Comparison of ENCODE assay signal across 22 cellular contexts in the genomic region with DNA sequence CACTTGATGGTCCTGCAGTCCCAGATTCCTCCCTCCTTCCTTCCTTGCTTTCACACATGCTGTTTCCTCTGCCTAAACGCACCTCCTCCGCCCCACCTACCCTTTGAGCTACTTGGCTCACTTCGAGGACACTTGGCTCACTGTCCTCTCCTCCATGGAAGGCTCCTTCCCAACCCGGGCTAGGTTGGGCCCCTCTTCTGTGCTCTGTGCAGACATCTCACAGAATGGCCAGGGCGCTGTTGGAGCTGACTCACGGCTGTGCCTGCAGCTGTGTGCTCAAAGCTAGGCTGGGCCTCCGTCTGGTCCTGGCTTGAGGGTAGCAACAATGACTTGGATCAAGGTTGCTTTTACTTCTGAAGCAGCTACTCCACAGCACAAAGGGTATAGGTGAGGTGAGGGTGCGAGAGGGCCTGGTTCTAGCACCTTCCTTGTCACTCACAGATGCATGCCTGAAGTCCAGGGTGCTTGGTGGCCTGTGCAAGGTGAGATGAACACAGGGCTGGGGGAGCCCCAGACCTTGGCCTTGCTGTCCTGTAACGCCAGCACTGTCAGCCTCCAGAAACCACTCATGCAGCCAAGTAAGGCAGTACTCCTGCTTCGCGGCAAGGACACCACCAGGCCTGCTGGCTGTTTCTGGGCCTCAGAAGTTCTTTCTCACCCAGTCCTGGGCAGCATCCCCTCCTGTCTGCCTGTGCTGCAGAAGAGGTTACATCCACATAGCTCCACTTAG.
DNase-seq lines count a peak whose midpoint lies in the region; FAIRE-seq and TF ChIP-seq lines count a peak whose summit lies in the region.
"Had no signal": no experiment of that assay in that cellular context is flagged by ENCODE, and none has a peak within 500 bp of the region (broad histone marks: within the 10 kb centered on the region; RNA-seq: fewer than 3 reads in every experiment).

No MANE protein-coding gene starts in this region.

- H3K27ac ChIP-seq in endodermal cell (ENCODE audit: low read depth, low read length) (no peak overlapping the region), testis (no peak overlapping the region)
- H3K27ac ChIP-seq: BLaER1, brain microvascular endothelial cell, right atrium auricular region, thyroid gland had no signal

- H3K36me3 Mint-ChIP-seq in activated T-cell treated with anti-CD3 and anti-CD28 coated beads, Interleukin-2, amount 50 U/mL, for 24 hours (ENCODE audit: low read depth), result no peaks in the 10 kb centered on the region
- H3K36me3 Mint-ChIP-seq in endodermal cell (ENCODE audit: low read depth), result no peaks in the 10 kb centered on the region
- H3K36me3 Mint-ChIP-seq in activated naive CD4-positive, alpha-beta T cell treated with anti-CD3 and anti-CD28 coated beads, Interleukin-2, amount 10 ng/mL, durations not matched to agents 7 days and 5 days, result no peaks in the 10 kb centered on the region
- H3K36me3 Mint-ChIP-seq: stimulated activated naive B cell treated with anti-CD40 and anti-IgM and Interleukin-4, amounts not matched to agents 10 μg/mL and 1 μg/mL and 100 μg/mL, for 72 hours; T-cell had no signal

- CTCF ChIA-PET in activated naive CD4-positive, alpha-beta T cell treated with anti-CD3 and anti-CD28 coated beads, Interleukin-2, amount 10 ng/mL, durations not matched to agents 7 days and 5 days (lab: Charles Lee), result no interaction called here

- H3K36me3 ChIP-seq in endodermal cell (ENCODE audit: control insufficient read depth, insufficient read depth, low read length) (no peaks in the 10 kb centered on the region), testis (ENCODE audit: low read depth, missing control alignments) (no peaks in the 10 kb centered on the region)
- H3K36me3 ChIP-seq: BLaER1, brain microvascular endothelial cell, thyroid gland had no signal

- H3K27me3 ChIP-seq in endodermal cell (ENCODE audit: control insufficient read depth, insufficient read depth, low read length, poor library complexity, severe bottlenecking) (no peaks in the 10 kb centered on the region), testis (no peaks in the 10 kb centered on the region)
- H3K27me3 ChIP-seq: BLaER1, brain microvascular endothelial cell, right atrium auricular region, thyroid gland had no signal

- peak; percentile 97 for FAIRE-seq in urothelium cell line (lab: Jason Lieb, UNC)

- TF ChIP-seq CTCF in endodermal cell (conservative IDR thresholded peaks at IDR 0.05), result no peak
- TF ChIP-seq CTCF in testis (IDR thresholded peaks at IDR 0.05), result no peak

- no peak overlapping the region for H3K4me3 ChIP-seq in endodermal cell (ENCODE audit: low read length)
- H3K4me3 ChIP-seq in testis, result no peak overlapping the region
- H3K4me3 ChIP-seq: BLaER1, right atrium auricular region, thyroid gland had no signal

- H3K9ac ChIP-seq in endodermal cell (ENCODE audit: extremely low read depth, low read length, poor library complexity, severe bottlenecking), result no peak overlapping the region
- H3K9ac ChIP-seq: BLaER1 had no signal

- no peaks in the 10 kb centered on the region for H3K27me3 Mint-ChIP-seq in activated T-cell treated with anti-CD3 and anti-CD28 coated beads, Interleukin-2, amount 50 U/mL, for 24 hours
- H3K27me3 Mint-ChIP-seq in endodermal cell (ENCODE audit: insufficient read depth), result no peaks in the 10 kb centered on the region
- H3K27me3 Mint-ChIP-seq in activated naive CD4-positive, alpha-beta T cell treated with anti-CD3 and anti-CD28 coated beads, Interleukin-2, amount 10 ng/mL, durations not matched to agents 7 days and 5 days, result peaks cover 10% of the 10 kb centered on the region

- 91 to 92% methylated on average over 7 to 11 of the region's 11 CpGs for WGBS in endodermal cell (ENCODE audit: insufficient coverage in 1 of 2, insufficient read length in 1 of 2), 2 experiments
- WGBS in testis, 2 donors, result 59 to 70% methylated on average over 8 to 11 of the region's 11 CpGs

- intact Hi-C loops in testis (cut with DNase I; ENCODE audit: low total_unique reads), result no loop called here

- H3K4me1 ChIP-seq in endodermal cell (ENCODE audit: control insufficient read depth, insufficient read depth, low read length) (no peaks in the 10 kb centered on the region), testis (peaks cover 8% of the 10 kb centered on the region)
- H3K4me1 ChIP-seq: thyroid gland had no signal

- H3K4me1 Mint-ChIP-seq in activated T-cell treated with anti-CD3 and anti-CD28 coated beads, Interleukin-2, amount 50 U/mL, for 24 hours (ENCODE audit: low read depth), result no peaks in the 10 kb centered on the region
- peaks cover 6% of the 10 kb centered on the region for H3K4me1 Mint-ChIP-seq in endodermal cell
- no peaks in the 10 kb centered on the region for H3K4me1 Mint-ChIP-seq in activated naive CD4-positive, alpha-beta T cell treated with anti-CD3 and anti-CD28 coated beads, Interleukin-2, amount 10 ng/mL, durations not matched to agents 7 days and 5 days
- H3K4me1 Mint-ChIP-seq: T-cell had no signal

- DNase-seq in activated T-cell treated with anti-CD3 and anti-CD28 coated beads, Interleukin-2, amount 50 U/mL, for 24 hours, result peak; percentile 13
- no peak for DNase-seq in activated T-cell treated with anti-CD3 and anti-CD28 coated beads for 4 hours
- peak; percentile 44 for DNase-seq in endodermal cell
- peak; percentile 82 for DNase-seq in mesenteric fat pad (ENCODE audit: low spot score)
- DNase-seq in urothelium cell line (ENCODE audit: low spot score), result no peak
- no peak for DNase-seq in testis
- DNase-seq in NCI-H1436 (lab: John Stamatoyannopoulos, UW), result no peak
- DNase-seq in activated naive CD4-positive, alpha-beta T cell treated with anti-CD3 and anti-CD28 coated beads, Interleukin-2, amount 10 ng/mL, durations not matched to agents 7 days and 5 days, result no peak
- DNase-seq: 8988T; activated T-cell treated with anti-CD3 and anti-CD28 coated beads, Interleukin-2, amount 50 U/mL, for 48 hours; brain microvascular endothelial cell; Calu3; glutamatergic neuron; NCI-H1092; NCI-H2107; NCI-H69; SHP77; stimulated activated naive B cell treated with anti-CD40 and anti-IgM and Interleukin-4, amounts not matched to agents 10 μg/mL and 1 μg/mL and 100 μg/mL, for 72 hours; thyroid gland had no signal

- H3K9me3 Mint-ChIP-seq in activated T-cell treated with anti-CD3 and anti-CD28 coated beads, Interleukin-2, amount 50 U/mL, for 24 hours, result no peaks in the 10 kb centered on the region
- no peaks in the 10 kb centered on the region for H3K9me3 Mint-ChIP-seq in endodermal cell
- H3K9me3 Mint-ChIP-seq in activated naive CD4-positive, alpha-beta T cell treated with anti-CD3 and anti-CD28 coated beads, Interleukin-2, amount 10 ng/mL, durations not matched to agents 7 days and 5 days, result no peaks in the 10 kb centered on the region
- H3K9me3 Mint-ChIP-seq: stimulated activated naive B cell treated with anti-CD40 and anti-IgM and Interleukin-4, amounts not matched to agents 10 μg/mL and 1 μg/mL and 100 μg/mL, for 72 hours; T-cell had no signal

- no peak for TF ChIP-seq POLR2A in testis (IDR thresholded peaks at IDR 0.05)

- H3K9me3 ChIP-seq in endodermal cell (ENCODE audit: control insufficient read depth, low read length) (no peaks in the 10 kb centered on the region), testis (no peaks in the 10 kb centered on the region)
- H3K9me3 ChIP-seq: BLaER1, right atrium auricular region, thyroid gland had no signal

- no peak overlapping the region for H3K27ac Mint-ChIP-seq in activated T-cell treated with anti-CD3 and anti-CD28 coated beads, Interleukin-2, amount 50 U/mL, for 24 hours
- no peak overlapping the region for H3K27ac Mint-ChIP-seq in endodermal cell
- H3K27ac Mint-ChIP-seq in activated naive CD4-positive, alpha-beta T cell treated with anti-CD3 and anti-CD28 coated beads, Interleukin-2, amount 10 ng/mL, durations not matched to agents 7 days and 5 days, result no peak overlapping the region
- H3K27ac Mint-ChIP-seq: stimulated activated naive B cell treated with anti-CD40 and anti-IgM and Interleukin-4, amounts not matched to agents 10 μg/mL and 1 μg/mL and 100 μg/mL, for 72 hours; T-cell had no signal

- no peak overlapping the region for H3K4me3 Mint-ChIP-seq in activated T-cell treated with anti-CD3 and anti-CD28 coated beads, Interleukin-2, amount 50 U/mL, for 24 hours
- no peak overlapping the region for H3K4me3 Mint-ChIP-seq in endodermal cell
- H3K4me3 Mint-ChIP-seq in activated naive CD4-positive, alpha-beta T cell treated with anti-CD3 and anti-CD28 coated beads, Interleukin-2, amount 10 ng/mL, durations not matched to agents 7 days and 5 days, result no peak overlapping the region
- H3K4me3 Mint-ChIP-seq: stimulated activated naive B cell treated with anti-CD40 and anti-IgM and Interleukin-4, amounts not matched to agents 10 μg/mL and 1 μg/mL and 100 μg/mL, for 72 hours; T-cell had no signal

Comparison
In these comparisons a context has a peak if more than half of its experiments do, and no peak if none do; other contexts are left out.
1. DNase-seq: peak in activated T-cell treated with anti-CD3 and anti-CD28 coated beads, Interleukin-2, amount 50 U/mL, for 24 hours (single experiment), endodermal cell (single experiment) and mesenteric fat pad (single experiment); none in activated T-cell treated with anti-CD3 and anti-CD28 coated beads for 4 hours (single experiment), urothelium cell line (single experiment), testis (single experiment), NCI-H1436 (single experiment) and activated naive CD4-positive, alpha-beta T cell treated with anti-CD3 and anti-CD28 coated beads, Interleukin-2, amount 10 ng/mL, durations not matched to agents 7 days and 5 days (single experiment).